ENCODE assay signal across 8 cellular contexts in the genomic region with DNA sequence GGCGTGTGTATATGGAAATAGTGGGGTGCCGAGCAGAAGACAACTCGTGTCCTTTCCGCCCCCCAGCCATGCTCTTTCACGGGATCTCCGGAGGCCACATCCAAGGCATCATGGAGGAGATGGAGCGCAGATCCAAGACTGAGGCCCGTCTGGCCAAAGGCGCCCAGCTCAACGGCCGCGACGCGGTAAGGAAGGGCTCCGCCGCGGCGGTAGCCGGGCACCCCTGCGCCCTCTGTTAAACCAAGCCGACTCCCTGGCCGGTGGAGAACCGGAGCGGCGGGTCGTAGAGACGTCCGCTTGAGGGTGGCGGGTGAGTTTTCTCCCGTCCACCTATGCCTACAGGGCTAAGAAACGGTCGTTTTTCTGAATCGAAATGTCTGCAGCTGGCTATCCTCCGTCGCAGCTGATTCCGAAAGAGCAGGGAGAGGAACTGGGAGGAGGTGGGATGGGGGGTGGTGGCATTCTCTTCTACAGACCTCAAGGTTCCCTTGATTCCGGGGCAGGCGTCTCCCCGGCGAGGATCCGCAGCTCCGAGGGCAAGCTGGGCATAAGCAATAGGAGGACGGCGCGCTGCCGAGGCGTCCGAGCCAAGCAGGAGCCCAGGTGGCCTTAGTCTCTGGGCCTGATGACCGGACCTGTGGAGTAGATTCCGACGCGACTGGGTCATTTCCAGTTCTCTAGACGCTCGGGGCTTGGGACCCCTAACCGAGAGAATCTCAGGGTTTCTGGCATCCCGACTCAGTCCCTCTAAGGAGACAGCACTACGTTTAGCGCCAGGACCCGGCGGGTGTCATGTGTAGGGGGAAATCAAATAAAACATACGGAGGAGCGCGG. TPM values are rescaled to one million over a fixed set of nuclear protein-coding genes. Genes with fewer than 3 reads are reported as not detected.
DNase-seq lines count a peak whose midpoint lies in the region; ATAC-seq and TF ChIP-seq lines count a peak whose summit lies in the region.

No MANE protein-coding gene starts in this region.

- H3K9ac ChIP-seq in adipocyte (ENCODE audit: low read length) (no peak overlapping the region), liver (ENCODE audit: low read depth in 1 of 2, low read length in 2 of 2) (no peak overlapping the region)

- peak in 1 of 2 donors; percentile 36 for ATAC-seq in upper lobe of left lung (ENCODE audit: low FRiP score in 2 of 2)

- CTCF ChIA-PET in AG04450 (lab: Charles Lee) = interaction anchor here (1.2 to 6.4 kb wide), 5 partner anchors 12 to 392 kb away, joined by 8 to 38 read pairs (median 15); a partner anchor contains a TSS

- TF ChIP-seq POLR2A in upper lobe of left lung (IDR thresholded peaks at IDR 0.05) = no peak

- WGBS in liver = 5% methylated on average over 63 of the region's 63 CpGs
- WGBS in upper lobe of left lung, 2 donors = 6 to 7% methylated on average over 29 to 51 of the region's 63 CpGs

- H3K27ac ChIP-seq in AG04450 (ENCODE audit: low read depth, low read length) (no peak overlapping the region), HL-60 (replicated peaks) (no peak overlapping the region), liver (ENCODE audit: low read depth in 1 of 2, low read length in 2 of 2) (no peak overlapping the region), upper lobe of left lung (peak overlapping the region in 1 of 4 donors; percentile 40)

- TF ChIP-seq CTCF in AG04450 (IDR thresholded peaks at IDR 0.05; ENCODE audit: low read depth, low read length) (no peak), HL-60 (IDR thresholded peaks at IDR 0.05; ENCODE audit: insufficient read depth, low read length) (no peak), liver (IDR thresholded peaks at IDR 0.05; ENCODE audit: low read depth, low read length, missing input control) (no peak), upper lobe of left lung (IDR thresholded peaks at IDR 0.05) (no peak)

- peaks cover 98% of the 10 kb centered on the region for H3K27me3 ChIP-seq in AG04450 (ENCODE audit: control insufficient read depth, insufficient read depth, low read length)
- H3K27me3 ChIP-seq in HL-60 (ENCODE audit: insufficient read depth, poor library complexity, severe bottlenecking) = peaks cover 68% of the 10 kb centered on the region
- peaks cover 95% of the 10 kb centered on the region for H3K27me3 ChIP-seq in adipocyte (replicated peaks; ENCODE audit: control insufficient read depth, insufficient read depth, low read length)
- peaks cover 3 to 45% (median 15%) of the 10 kb centered on the region in 4 donors for H3K27me3 ChIP-seq in liver (ENCODE audit: control insufficient read depth in 4 of 4, insufficient read depth in 4 of 4, low read length in 3 of 4)
- H3K27me3 ChIP-seq in upper lobe of left lung = peaks cover 2 to 83% (median 62%) of the 10 kb centered on the region in 4 donors

- POLR2A ChIA-PET in AG04450 (lab: Yijun Ruan, JAX) = no interaction called here

- H3K9me3 ChIP-seq in AG04450 (ENCODE audit: control insufficient read depth, insufficient read depth, low read length) = peaks cover 8% of the 10 kb centered on the region
- peaks cover 10% of the 10 kb centered on the region for H3K9me3 ChIP-seq in adipocyte (ENCODE audit: control insufficient read depth, low read length)
- peaks cover 0 to 2% (median 0%) of the 10 kb centered on the region in 4 donors for H3K9me3 ChIP-seq in liver (ENCODE audit: control insufficient read depth in 4 of 4, low read length in 3 of 4)
- H3K9me3 ChIP-seq in upper lobe of left lung = no peaks in the 10 kb centered on the region

- intact Hi-C loops in head of caudate nucleus (cut with DNase I) = no loop called here

- no peak for TF ChIP-seq EP300 in upper lobe of left lung (IDR thresholded peaks at IDR 0.05)

- DNase-seq in AG04450 (ENCODE audit: low read depth, low spot score) (no peak), HL-60 (ENCODE audit: low read depth in 1 of 2, low spot score in 1 of 2) (no peak), adipocyte (ENCODE audit: low read depth) (peak; percentile 66), upper lobe of left lung (peak in 1 of 2 donors; percentile 82), HuH-7.5 (ENCODE audit: low spot score) (no peak), head of caudate nucleus (no peak), KG1 (lab: John Stamatoyannopoulos, UW) (no peak)

- no peaks in the 10 kb centered on the region for H3K36me3 ChIP-seq in adipocyte (ENCODE audit: control insufficient read depth, insufficient read depth, low read length, severe bottlenecking)
- no peaks in the 10 kb centered on the region for H3K36me3 ChIP-seq in liver (ENCODE audit: control insufficient read depth in 4 of 4, insufficient read depth in 3 of 4, low read depth in 1 of 4, low read length in 3 of 4)
- no peaks in the 10 kb centered on the region for H3K36me3 ChIP-seq in upper lobe of left lung

- no peak for TF ChIP-seq RAD21 in liver (IDR thresholded peaks at IDR 0.05)

- H3K4me3 ChIP-seq in AG04450 (ENCODE audit: low read depth, low read length) (peak overlapping the region; percentile 34), HL-60 (replicated peaks; ENCODE audit: insufficient read depth, low read length) (peak overlapping the region; percentile 36), adipocyte (ENCODE audit: low read length) (peak overlapping the region; percentile 73), liver (ENCODE audit: low read depth in 1 of 3, low read length in 3 of 3) (peak overlapping the region in 2 of 3 donors; percentile 45 to 46), upper lobe of left lung (peak overlapping the region in 3 of 4 donors; percentile 26 to 45 (median 41))

- peaks cover 23% of the 10 kb centered on the region for H3K4me1 ChIP-seq in adipocyte (ENCODE audit: control insufficient read depth, insufficient read depth, low read length)
- peaks cover 13 to 42% (median 26%) of the 10 kb centered on the region in 4 donors for H3K4me1 ChIP-seq in liver (ENCODE audit: control insufficient read depth in 4 of 4, insufficient read depth in 4 of 4, low read length in 3 of 4)
- peaks cover 47 to 81% (median 51%) of the 10 kb centered on the region in 4 donors for H3K4me1 ChIP-seq in upper lobe of left lung

TF ChIP-seq in liver, 16 proteins besides CTCF, POLR2A, EP300 and RAD21:
- TF ChIP-seq, protein P1, sequence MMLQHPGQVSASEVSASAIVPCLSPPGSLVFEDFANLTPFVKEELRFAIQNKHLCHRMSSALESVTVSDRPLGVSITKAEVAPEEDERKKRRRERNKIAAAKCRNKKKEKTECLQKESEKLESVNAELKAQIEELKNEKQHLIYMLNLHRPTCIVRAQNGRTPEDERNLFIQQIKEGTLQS (IDR thresholded peaks at IDR 0.05) = no peak
- TF ChIP-seq SP1 (IDR thresholded peaks at IDR 0.05) = no peak
- no peak for TF ChIP-seq GABPA (IDR thresholded peaks at IDR 0.05 in 1 of 2, conservative IDR thresholded peaks at IDR 0.05 in 1 of 2)
- no peak for TF ChIP-seq NR2F2 (IDR thresholded peaks at IDR 0.05)
- TF ChIP-seq, protein P2, sequence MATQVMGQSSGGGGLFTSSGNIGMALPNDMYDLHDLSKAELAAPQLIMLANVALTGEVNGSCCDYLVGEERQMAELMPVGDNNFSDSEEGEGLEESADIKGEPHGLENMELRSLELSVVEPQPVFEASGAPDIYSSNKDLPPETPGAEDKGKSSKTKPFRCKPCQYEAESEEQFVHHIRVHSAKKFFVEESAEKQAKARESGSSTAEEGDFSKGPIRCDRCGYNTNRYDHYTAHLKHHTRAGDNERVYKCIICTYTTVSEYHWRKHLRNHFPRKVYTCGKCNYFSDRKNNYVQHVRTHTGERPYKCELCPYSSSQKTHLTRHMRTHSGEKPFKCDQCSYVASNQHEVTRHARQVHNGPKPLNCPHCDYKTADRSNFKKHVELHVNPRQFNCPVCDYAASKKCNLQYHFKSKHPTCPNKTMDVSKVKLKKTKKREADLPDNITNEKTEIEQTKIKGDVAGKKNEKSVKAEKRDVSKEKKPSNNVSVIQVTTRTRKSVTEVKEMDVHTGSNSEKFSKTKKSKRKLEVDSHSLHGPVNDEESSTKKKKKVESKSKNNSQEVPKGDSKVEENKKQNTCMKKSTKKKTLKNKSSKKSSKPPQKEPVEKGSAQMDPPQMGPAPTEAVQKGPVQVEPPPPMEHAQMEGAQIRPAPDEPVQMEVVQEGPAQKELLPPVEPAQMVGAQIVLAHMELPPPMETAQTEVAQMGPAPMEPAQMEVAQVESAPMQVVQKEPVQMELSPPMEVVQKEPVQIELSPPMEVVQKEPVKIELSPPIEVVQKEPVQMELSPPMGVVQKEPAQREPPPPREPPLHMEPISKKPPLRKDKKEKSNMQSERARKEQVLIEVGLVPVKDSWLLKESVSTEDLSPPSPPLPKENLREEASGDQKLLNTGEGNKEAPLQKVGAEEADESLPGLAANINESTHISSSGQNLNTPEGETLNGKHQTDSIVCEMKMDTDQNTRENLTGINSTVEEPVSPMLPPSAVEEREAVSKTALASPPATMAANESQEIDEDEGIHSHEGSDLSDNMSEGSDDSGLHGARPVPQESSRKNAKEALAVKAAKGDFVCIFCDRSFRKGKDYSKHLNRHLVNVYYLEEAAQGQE (IDR thresholded peaks at IDR 0.05) = no peak
- TF ChIP-seq TAF1 (conservative IDR thresholded peaks at IDR 0.05) = no peak
- TF ChIP-seq, protein P3, sequence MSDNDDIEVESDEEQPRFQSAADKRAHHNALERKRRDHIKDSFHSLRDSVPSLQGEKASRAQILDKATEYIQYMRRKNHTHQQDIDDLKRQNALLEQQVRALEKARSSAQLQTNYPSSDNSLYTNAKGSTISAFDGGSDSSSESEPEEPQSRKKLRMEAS (IDR thresholded peaks at IDR 0.05) = no peak
- TF ChIP-seq FOXA1 (IDR thresholded peaks at IDR 0.05) = no peak
- no peak for TF ChIP-seq HNF4A (conservative IDR thresholded peaks at IDR 0.05)
- TF ChIP-seq HNF4G (IDR thresholded peaks at IDR 0.05) = no peak
- TF ChIP-seq EGR1 (IDR thresholded peaks at IDR 0.05; ENCODE audit: low read depth in 2 of 2) = no peak
- no peak for TF ChIP-seq FOXA2 (IDR thresholded peaks at IDR 0.05)

RNA-seq across cellular contexts. Expression of a gene that starts 0.9 kb away (rescaled TPM):
- not detected in 2 replicates for polyA plus RNA-seq in AG04450 (2011; rRNA removed)
- polyA minus RNA-seq in AG04450 (2011; rRNA and poly(A)+ RNA removed) = 0.14 TPM in 1 of 2 replicates, not detected in the other
- under 1 TPM in 1 of 2 donors, not detected in 1; 0.05 TPM for total RNA-seq in liver
- under 1 TPM; 0.01 to 0.03 TPM for polyA plus RNA-seq in liver
- 1 to 10 TPM in 3 of 6 donors, under 1 TPM in 3; under 0.01 to 6.7 (median 1.5) TPM for total RNA-seq in upper lobe of left lung

RNA-seq across cellular contexts. Expression of a gene that starts 15.6 kb away (rescaled TPM):
- polyA plus RNA-seq in AG04450 (2011; rRNA removed) (6.2 and 6.4 TPM in 2 replicates), liver (10 to 100 TPM; 10.4 to 20.5 TPM)
- polyA minus RNA-seq in AG04450 (2011; rRNA and poly(A)+ RNA removed) = 1.6 TPM in 1 of 2 replicates, not detected in the other
- total RNA-seq in liver (1 to 10 TPM; 5.5 to 8.6 TPM), upper lobe of left lung (1 to 10 TPM in 4 of 6 donors, not detected in 2; 2.5 to 9.9 (median 7.2) TPM)
